Comparison of ENCODE assay signal across 8 cellular contexts in the genomic region with DNA sequence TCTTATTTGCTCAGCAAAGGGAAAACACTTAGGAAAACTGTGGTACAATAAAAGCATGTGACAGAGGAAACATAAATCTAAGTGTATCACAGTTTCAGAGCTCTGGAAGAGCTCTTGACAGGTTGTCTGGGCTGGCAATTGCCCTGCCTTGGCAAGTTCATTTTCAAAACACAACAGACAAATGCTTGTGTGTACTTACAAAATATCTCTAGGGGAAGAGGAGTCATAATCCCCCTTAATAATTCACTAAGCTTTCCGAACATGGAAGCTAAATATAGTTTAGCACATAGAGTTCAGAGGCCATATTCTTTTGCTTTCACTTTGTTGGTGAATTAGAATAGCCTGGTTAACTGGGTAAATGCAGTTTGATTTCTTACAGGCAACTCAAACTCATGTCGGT.
DNase-seq lines count a peak whose midpoint lies in the region; ATAC-seq and TF ChIP-seq lines count a peak whose summit lies in the region.

No MANE protein-coding gene starts in this region.

- intact Hi-C loops in CD8-positive, alpha-beta T cell (cut with DNase I, micrococcal nuclease): loop anchor here in 1 of 2 experiments (5.0 kb wide), 1 partner anchor 35 kb away; no protein-coding TSS in a partner anchor
- intact Hi-C loops in activated T-helper 1 cell treated with anti-CD3 and anti-CD28 coated beads, Interleukin-12 subunit alpha, Interleukin-12 subunit beta, Interleukin-2, Interleukin-4 antibody, amounts not matched to agents 30 ng/mL and 10 ng/mL and 1 ng/mL, durations not matched to agents 14 hours and 24 hours and 36 hours (cut with micrococcal nuclease): loop anchor here (10.0 kb wide), 1 partner anchor 258 kb away; no protein-coding TSS in a partner anchor

- no peaks in the 10 kb centered on the region for H3K27me3 Mint-ChIP-seq in CD8-positive, alpha-beta T cell (ENCODE audit: low read depth)
- no peaks in the 10 kb centered on the region for H3K27me3 Mint-ChIP-seq in activated T-helper 1 cell treated with anti-CD3 and anti-CD28 coated beads, Interleukin-12 subunit alpha, Interleukin-12 subunit beta, Interleukin-2, Interleukin-4 antibody, amounts not matched to agents 30 ng/mL and 10 ng/mL and 1 ng/mL, durations not matched to agents 14 hours and 24 hours and 36 hours (ENCODE audit: insufficient read depth)

- no peak for DNase-seq in CD8-positive, alpha-beta T cell
- DNase-seq in activated T-helper 1 cell treated with anti-CD3 and anti-CD28 coated beads, Interleukin-12 subunit alpha, Interleukin-12 subunit beta, Interleukin-2, Interleukin-4 antibody, amounts not matched to agents 30 ng/mL and 10 ng/mL and 1 ng/mL, durations not matched to agents 14 hours and 24 hours and 36 hours (ENCODE audit: low spot score): no peak
- peak; percentile 33 for DNase-seq in midbrain (lab: John Stamatoyannopoulos, UW)
- no peak for DNase-seq in H7
- no peak for DNase-seq in H4 (ENCODE audit: low spot score)

- peak overlapping the region; percentile 80 for H3K27ac Mint-ChIP-seq in CD8-positive, alpha-beta T cell
- H3K27ac Mint-ChIP-seq in activated T-helper 1 cell treated with anti-CD3 and anti-CD28 coated beads, Interleukin-12 subunit alpha, Interleukin-12 subunit beta, Interleukin-2, Interleukin-4 antibody, amounts not matched to agents 30 ng/mL and 10 ng/mL and 1 ng/mL, durations not matched to agents 14 hours and 24 hours and 36 hours: no peak overlapping the region

- H3K4me3 Mint-ChIP-seq in CD8-positive, alpha-beta T cell: peak overlapping the region; percentile 76
- H3K4me3 Mint-ChIP-seq in activated T-helper 1 cell treated with anti-CD3 and anti-CD28 coated beads, Interleukin-12 subunit alpha, Interleukin-12 subunit beta, Interleukin-2, Interleukin-4 antibody, amounts not matched to agents 30 ng/mL and 10 ng/mL and 1 ng/mL, durations not matched to agents 14 hours and 24 hours and 36 hours: peak overlapping the region; percentile 35

- no peaks in the 10 kb centered on the region for H3K9me3 ChIP-seq in CD8-positive, alpha-beta T cell (ENCODE audit: low read length)

- CTCF ChIA-PET in CD8-positive, alpha-beta T cell (lab: Charles Lee): interaction anchor here (1.5 kb wide), 1 partner anchor 257 kb away, joined by 4 read pairs; no protein-coding TSS in a partner anchor

- H3K27me3 ChIP-seq in CD8-positive, alpha-beta T cell (ENCODE audit: insufficient read depth, low read length): no peaks in the 10 kb centered on the region
- no peaks in the 10 kb centered on the region for H3K27me3 ChIP-seq in H7 (ENCODE audit: control insufficient read depth, insufficient read depth, low read length)

- peaks cover 20% of the 10 kb centered on the region for H3K4me1 Mint-ChIP-seq in CD8-positive, alpha-beta T cell (ENCODE audit: low read depth)
- peaks cover 17% of the 10 kb centered on the region for H3K4me1 Mint-ChIP-seq in activated T-helper 1 cell treated with anti-CD3 and anti-CD28 coated beads, Interleukin-12 subunit alpha, Interleukin-12 subunit beta, Interleukin-2, Interleukin-4 antibody, amounts not matched to agents 30 ng/mL and 10 ng/mL and 1 ng/mL, durations not matched to agents 14 hours and 24 hours and 36 hours (ENCODE audit: low read depth)

- no peak for TF ChIP-seq CTCF in CD8-positive, alpha-beta T cell (IDR thresholded peaks at IDR 0.05)

- peak; percentile 44 for ATAC-seq in CD8-positive, alpha-beta T cell
- ATAC-seq in GM21786 (IDR thresholded peaks at IDR 0.05; ENCODE audit: unreplicated experiment) (peak; percentile 67), GM21737 (IDR thresholded peaks at IDR 0.05; ENCODE audit: unreplicated experiment) (no peak), GM19455 (IDR thresholded peaks at IDR 0.05; ENCODE audit: unreplicated experiment) (no peak)

- H3K9me3 Mint-ChIP-seq in CD8-positive, alpha-beta T cell: peaks cover 4% of the 10 kb centered on the region
- H3K9me3 Mint-ChIP-seq in activated T-helper 1 cell treated with anti-CD3 and anti-CD28 coated beads, Interleukin-12 subunit alpha, Interleukin-12 subunit beta, Interleukin-2, Interleukin-4 antibody, amounts not matched to agents 30 ng/mL and 10 ng/mL and 1 ng/mL, durations not matched to agents 14 hours and 24 hours and 36 hours: peaks cover 3% of the 10 kb centered on the region

- H3K27ac ChIP-seq in CD8-positive, alpha-beta T cell (ENCODE audit: low read depth, low read length): peak overlapping the region; percentile 11

- no peaks in the 10 kb centered on the region for H3K4me1 ChIP-seq in CD8-positive, alpha-beta T cell (ENCODE audit: insufficient read depth, low read length)

- peak overlapping the region; percentile 44 for H3K4me3 ChIP-seq in CD8-positive, alpha-beta T cell (ENCODE audit: low read depth, low read length)
- H3K4me3 ChIP-seq in H7 (ENCODE audit: insufficient read depth, low read depth, low read length): no peak overlapping the region

- POLR2A ChIA-PET in CD8-positive, alpha-beta T cell (lab: Charles Lee): interaction anchor here (0.8 kb wide), 1 partner anchor 9 kb away, joined by 3 read pairs; no protein-coding TSS in a partner anchor

- no peaks in the 10 kb centered on the region for H3K36me3 ChIP-seq in CD8-positive, alpha-beta T cell (ENCODE audit: insufficient read depth, low read length)
- H3K36me3 ChIP-seq in H7 (replicated peaks; ENCODE audit: control insufficient read depth, insufficient read depth, low read length): no peaks in the 10 kb centered on the region

- peaks cover 5% of the 10 kb centered on the region for H3K36me3 Mint-ChIP-seq in CD8-positive, alpha-beta T cell
- peaks cover 3% of the 10 kb centered on the region for H3K36me3 Mint-ChIP-seq in activated T-helper 1 cell treated with anti-CD3 and anti-CD28 coated beads, Interleukin-12 subunit alpha, Interleukin-12 subunit beta, Interleukin-2, Interleukin-4 antibody, amounts not matched to agents 30 ng/mL and 10 ng/mL and 1 ng/mL, durations not matched to agents 14 hours and 24 hours and 36 hours (ENCODE audit: low read depth)

Comparison
In these comparisons a context has a peak if more than half of its experiments do, and no peak if none do; other contexts are left out.
1. ATAC-seq: peak in CD8-positive, alpha-beta T cell (single experiment) and GM21786 (single experiment); none in GM21737 (single experiment) and GM19455 (single experiment).